Comparison of ENCODE assay signal across 1 cellular context in genomic region chr6:47697925-47698324, GRCh38.
TF ChIP-seq lines count a peak whose summit lies in the region.

No MANE protein-coding gene starts in this region.

TF ChIP-seq in GM23338, 12 proteins besides CTCF, POLR2A, EP300 and RAD21 (continued from another document):
- TF ChIP-seq REST (IDR thresholded peaks at IDR 0.05; ENCODE audit: unreplicated experiment) = no peak
